ENCODE assay signal across 2 cellular contexts in the genomic region with DNA sequence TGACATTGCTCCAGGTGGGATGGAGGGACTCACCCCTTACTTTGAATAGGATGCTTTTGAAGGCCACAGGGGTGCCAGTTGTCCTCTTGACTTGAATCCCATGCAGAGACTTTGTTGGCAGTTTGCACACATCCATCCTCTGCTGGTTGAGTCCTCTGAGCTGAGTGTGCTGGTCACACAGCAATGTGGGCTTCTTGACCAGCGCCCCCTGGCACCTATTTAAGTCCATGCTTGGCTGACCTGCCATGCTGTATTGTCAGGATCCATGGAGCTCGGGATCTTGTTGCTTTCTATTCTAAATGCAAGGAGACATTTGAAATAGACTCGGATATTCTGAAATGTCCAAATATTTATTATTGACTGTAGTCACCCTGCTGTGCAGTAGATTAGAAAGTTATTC.
TF ChIP-seq lines count a peak whose summit lies in the region.

No MANE protein-coding gene starts in this region.

TF ChIP-seq in K562, 482 proteins besides CTCF, POLR2A, EP300 and RAD21:
- TF ChIP-seq CAMTA2 (CRISPR knock-in tag; conservative IDR thresholded peaks at IDR 0.05) = no peak
- no peak for TF ChIP-seq KHSRP (IDR thresholded peaks at IDR 0.05)
- TF ChIP-seq ZNF347 (CRISPR knock-in tag; IDR thresholded peaks at IDR 0.05; ENCODE audit: low read depth) = no peak
- TF ChIP-seq CREM (IDR thresholded peaks at IDR 0.05; ENCODE audit: low read depth) = no peak

TF ChIP-seq in HepG2, 621 proteins besides CTCF, POLR2A, EP300 and RAD21:
- peak; percentile 28; the same call in 1 of the 2 replicates for TF ChIP-seq SMC3 (IDR thresholded peaks at IDR 0.05; ENCODE audit: low read length)
- no peak for TF ChIP-seq NR2F1 (CRISPR knock-in tag; IDR thresholded peaks at IDR 0.05)
TF ChIP-seq in HepG2: peak in this region for 1.
